In the genomic region with DNA sequence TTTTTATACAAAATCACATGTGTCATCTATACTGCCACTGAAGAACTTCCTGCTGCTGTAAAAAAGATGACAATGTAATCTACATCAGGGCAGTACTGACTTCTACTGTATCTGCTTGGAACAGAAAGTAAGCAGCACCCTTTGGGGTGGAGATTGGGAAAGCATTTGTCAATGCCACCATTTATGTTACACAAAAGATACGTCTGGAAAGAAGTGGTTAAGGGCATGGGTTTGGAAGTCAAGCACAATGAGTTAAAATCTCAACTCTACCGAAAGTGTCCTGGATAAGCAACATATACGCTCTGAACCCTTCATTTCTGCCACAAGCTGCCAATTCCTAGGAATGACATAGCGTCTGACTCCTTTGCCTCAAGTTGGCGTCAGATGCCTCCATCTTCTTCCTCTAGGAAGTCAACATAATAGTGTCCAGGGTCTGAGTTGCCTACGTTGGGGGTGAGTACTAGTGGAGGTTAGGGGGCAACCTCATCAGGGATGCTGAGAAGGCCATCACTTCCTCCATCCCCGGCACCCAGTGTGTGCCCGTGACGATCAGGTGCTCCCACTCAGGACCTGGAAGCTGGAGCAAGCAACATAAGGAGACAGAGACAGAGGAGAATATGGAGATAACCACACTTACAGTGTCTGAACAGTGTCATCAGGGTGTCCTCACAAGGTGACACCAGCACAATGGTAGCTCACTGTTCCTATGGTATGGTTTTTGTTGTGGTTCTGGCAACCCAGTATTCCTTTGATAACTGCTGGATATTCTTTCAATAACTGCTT, we compare ENCODE assay signal across 1 cellular context.
TF ChIP-seq lines count a peak whose summit lies in the region.

No MANE protein-coding gene starts in this region.

TF ChIP-seq in K562, 482 proteins besides CTCF, POLR2A, EP300 and RAD21 (continued from another document and continues in another):
- TF ChIP-seq PBX2 (CRISPR knock-in tag; IDR thresholded peaks at IDR 0.05; ENCODE audit: low read depth), result no peak
- TF ChIP-seq PBX2 (tag; conservative IDR thresholded peaks at IDR 0.05; ENCODE audit: low read depth), result peak; percentile 97
- TF ChIP-seq E2F4 (CRISPR knock-in tag; IDR thresholded peaks at IDR 0.05; ENCODE audit: low read depth), result no peak
- TF ChIP-seq PKNOX1 (IDR thresholded peaks at IDR 0.05), result peak; percentile 96
- no peak for TF ChIP-seq PHF21A (IDR thresholded peaks at IDR 0.05; ENCODE audit: borderline replicate concordance, low read depth)
- 0 out of 2 replicates have a peak, but pooled peaks have one; percentile 30 for TF ChIP-seq FOXP1 (CRISPR knock-in tag; IDR thresholded peaks at IDR 0.05)
- no peak for TF ChIP-seq MTF1 (CRISPR knock-in tag; IDR thresholded peaks at IDR 0.05; ENCODE audit: borderline replicate concordance)
- TF ChIP-seq ATF3 (IDR thresholded peaks at IDR 0.05), result no peak; the same call in 1 of the 2 replicates
- TF ChIP-seq ATF3 (CRISPR knock-in tag; conservative IDR thresholded peaks at IDR 0.05), result no peak
- TF ChIP-seq, protein P1, sequence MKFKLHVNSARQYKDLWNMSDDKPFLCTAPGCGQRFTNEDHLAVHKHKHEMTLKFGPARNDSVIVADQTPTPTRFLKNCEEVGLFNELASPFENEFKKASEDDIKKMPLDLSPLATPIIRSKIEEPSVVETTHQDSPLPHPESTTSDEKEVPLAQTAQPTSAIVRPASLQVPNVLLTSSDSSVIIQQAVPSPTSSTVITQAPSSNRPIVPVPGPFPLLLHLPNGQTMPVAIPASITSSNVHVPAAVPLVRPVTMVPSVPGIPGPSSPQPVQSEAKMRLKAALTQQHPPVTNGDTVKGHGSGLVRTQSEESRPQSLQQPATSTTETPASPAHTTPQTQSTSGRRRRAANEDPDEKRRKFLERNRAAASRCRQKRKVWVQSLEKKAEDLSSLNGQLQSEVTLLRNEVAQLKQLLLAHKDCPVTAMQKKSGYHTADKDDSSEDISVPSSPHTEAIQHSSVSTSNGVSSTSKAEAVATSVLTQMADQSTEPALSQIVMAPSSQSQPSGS (CRISPR knock-in tag; IDR thresholded peaks at IDR 0.05), result no peak
- no peak for TF ChIP-seq SRSF9 (IDR thresholded peaks at IDR 0.05; ENCODE audit: borderline replicate concordance, low read depth, low read length)
- TF ChIP-seq JUNB (CRISPR knock-in tag; conservative IDR thresholded peaks at IDR 0.05), result no peak
- TF ChIP-seq, protein P2, sequence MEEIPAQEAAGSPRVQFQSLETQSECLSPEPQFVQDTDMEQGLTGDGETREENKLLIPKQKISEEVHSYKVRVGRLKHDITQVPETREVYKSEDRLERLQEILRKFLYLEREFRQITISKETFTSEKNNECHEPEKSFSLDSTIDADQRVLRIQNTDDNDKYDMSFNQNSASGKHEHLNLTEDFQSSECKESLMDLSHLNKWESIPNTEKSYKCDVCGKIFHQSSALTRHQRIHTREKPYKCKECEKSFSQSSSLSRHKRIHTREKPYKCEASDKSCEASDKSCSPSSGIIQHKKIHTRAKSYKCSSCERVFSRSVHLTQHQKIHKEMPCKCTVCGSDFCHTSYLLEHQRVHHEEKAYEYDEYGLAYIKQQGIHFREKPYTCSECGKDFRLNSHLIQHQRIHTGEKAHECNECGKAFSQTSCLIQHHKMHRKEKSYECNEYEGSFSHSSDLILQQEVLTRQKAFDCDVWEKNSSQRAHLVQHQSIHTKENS (CRISPR knock-in tag; IDR thresholded peaks at IDR 0.05), result no peak
- 0 out of 2 replicates have a peak, but pooled peaks have one; percentile 37 for TF ChIP-seq CBFB (CRISPR knock-in tag; IDR thresholded peaks at IDR 0.05)
- no peak for TF ChIP-seq BRD4 (IDR thresholded peaks at IDR 0.05)
- no peak for TF ChIP-seq HMG20A (CRISPR knock-in tag; conservative IDR thresholded peaks at IDR 0.05)
- TF ChIP-seq POLR2B (IDR thresholded peaks at IDR 0.05; ENCODE audit: low read depth, partially characterized antibody), result no peak
- no peak for TF ChIP-seq SRSF3 (IDR thresholded peaks at IDR 0.05; ENCODE audit: insufficient read depth, low read length)
- TF ChIP-seq ZBTB33 (CRISPR knock-in tag; IDR thresholded peaks at IDR 0.05), result no peak
- TF ChIP-seq GATAD2A (IDR thresholded peaks at IDR 0.05), result peak; percentile 39; the same call in 1 of the 2 replicates
- peak; percentile 66 for TF ChIP-seq ZNF316 (IDR thresholded peaks at IDR 0.05)
- no peak for TF ChIP-seq ZNF140 (CRISPR knock-in tag; IDR thresholded peaks at IDR 0.05)
- TF ChIP-seq ILK (tag; IDR thresholded peaks at IDR 0.05; ENCODE audit: borderline replicate concordance, low read depth), result no peak
- no peak for TF ChIP-seq MCM7 (IDR thresholded peaks at IDR 0.05)
- TF ChIP-seq XRCC4 (IDR thresholded peaks at IDR 0.05; ENCODE audit: extremely low read depth, insufficient read depth, insufficient read length), result no peak
- peak; percentile 65; the same call in 1 of the 2 replicates for TF ChIP-seq NFE2 (IDR thresholded peaks at IDR 0.05; ENCODE audit: low read depth)
- TF ChIP-seq ZNF764 (CRISPR knock-in tag; IDR thresholded peaks at IDR 0.05; ENCODE audit: low read depth), result no peak
- TF ChIP-seq, protein P3, sequence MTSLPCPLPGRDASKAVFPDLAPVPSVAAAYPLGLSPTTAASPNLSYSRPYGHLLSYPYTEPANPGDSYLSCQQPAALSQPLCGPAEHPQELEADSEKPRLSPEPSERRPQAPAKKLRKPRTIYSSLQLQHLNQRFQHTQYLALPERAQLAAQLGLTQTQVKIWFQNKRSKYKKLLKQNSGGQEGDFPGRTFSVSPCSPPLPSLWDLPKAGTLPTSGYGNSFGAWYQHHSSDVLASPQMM (CRISPR knock-in tag; IDR thresholded peaks at IDR 0.05), result no peak
- TF ChIP-seq PTBP1 (IDR thresholded peaks at IDR 0.05; ENCODE audit: low read depth, low read length), result no peak
- TF ChIP-seq HMGN3 (IDR thresholded peaks at IDR 0.05; ENCODE audit: borderline replicate concordance, extremely low read depth, insufficient read length, low read depth, low read length), result no peak
- no peak for TF ChIP-seq CBX1 (IDR thresholded peaks at IDR 0.05; ENCODE audit: low read depth)
- TF ChIP-seq ZNF274 (IDR thresholded peaks at IDR 0.05; ENCODE audit: borderline replicate concordance, low read depth, low read length), result no peak
- peak; percentile 45; the same call in 1 of the 2 replicates for TF ChIP-seq MAFK (IDR thresholded peaks at IDR 0.05; ENCODE audit: low read length)
- no peak for TF ChIP-seq ZNF146 (CRISPR knock-in tag; IDR thresholded peaks at IDR 0.05; ENCODE audit: unreplicated experiment)
- no peak for TF ChIP-seq ZNF12 (CRISPR knock-in tag; IDR thresholded peaks at IDR 0.05)
- peak; percentile 61; the same call in 1 of the 2 replicates for TF ChIP-seq CREB1 (IDR thresholded peaks at IDR 0.05)
- no peak for TF ChIP-seq CREB1 (CRISPR knock-in tag; IDR thresholded peaks at IDR 0.05)
- TF ChIP-seq RCOR1 (IDR thresholded peaks at IDR 0.05; ENCODE audit: borderline replicate concordance in 1 of 2, low read depth in 2 of 2, low read length in 2 of 2), result peak; percentile 64 to 75; a peak in 3 of 4 replicates
- TF ChIP-seq, protein P4, sequence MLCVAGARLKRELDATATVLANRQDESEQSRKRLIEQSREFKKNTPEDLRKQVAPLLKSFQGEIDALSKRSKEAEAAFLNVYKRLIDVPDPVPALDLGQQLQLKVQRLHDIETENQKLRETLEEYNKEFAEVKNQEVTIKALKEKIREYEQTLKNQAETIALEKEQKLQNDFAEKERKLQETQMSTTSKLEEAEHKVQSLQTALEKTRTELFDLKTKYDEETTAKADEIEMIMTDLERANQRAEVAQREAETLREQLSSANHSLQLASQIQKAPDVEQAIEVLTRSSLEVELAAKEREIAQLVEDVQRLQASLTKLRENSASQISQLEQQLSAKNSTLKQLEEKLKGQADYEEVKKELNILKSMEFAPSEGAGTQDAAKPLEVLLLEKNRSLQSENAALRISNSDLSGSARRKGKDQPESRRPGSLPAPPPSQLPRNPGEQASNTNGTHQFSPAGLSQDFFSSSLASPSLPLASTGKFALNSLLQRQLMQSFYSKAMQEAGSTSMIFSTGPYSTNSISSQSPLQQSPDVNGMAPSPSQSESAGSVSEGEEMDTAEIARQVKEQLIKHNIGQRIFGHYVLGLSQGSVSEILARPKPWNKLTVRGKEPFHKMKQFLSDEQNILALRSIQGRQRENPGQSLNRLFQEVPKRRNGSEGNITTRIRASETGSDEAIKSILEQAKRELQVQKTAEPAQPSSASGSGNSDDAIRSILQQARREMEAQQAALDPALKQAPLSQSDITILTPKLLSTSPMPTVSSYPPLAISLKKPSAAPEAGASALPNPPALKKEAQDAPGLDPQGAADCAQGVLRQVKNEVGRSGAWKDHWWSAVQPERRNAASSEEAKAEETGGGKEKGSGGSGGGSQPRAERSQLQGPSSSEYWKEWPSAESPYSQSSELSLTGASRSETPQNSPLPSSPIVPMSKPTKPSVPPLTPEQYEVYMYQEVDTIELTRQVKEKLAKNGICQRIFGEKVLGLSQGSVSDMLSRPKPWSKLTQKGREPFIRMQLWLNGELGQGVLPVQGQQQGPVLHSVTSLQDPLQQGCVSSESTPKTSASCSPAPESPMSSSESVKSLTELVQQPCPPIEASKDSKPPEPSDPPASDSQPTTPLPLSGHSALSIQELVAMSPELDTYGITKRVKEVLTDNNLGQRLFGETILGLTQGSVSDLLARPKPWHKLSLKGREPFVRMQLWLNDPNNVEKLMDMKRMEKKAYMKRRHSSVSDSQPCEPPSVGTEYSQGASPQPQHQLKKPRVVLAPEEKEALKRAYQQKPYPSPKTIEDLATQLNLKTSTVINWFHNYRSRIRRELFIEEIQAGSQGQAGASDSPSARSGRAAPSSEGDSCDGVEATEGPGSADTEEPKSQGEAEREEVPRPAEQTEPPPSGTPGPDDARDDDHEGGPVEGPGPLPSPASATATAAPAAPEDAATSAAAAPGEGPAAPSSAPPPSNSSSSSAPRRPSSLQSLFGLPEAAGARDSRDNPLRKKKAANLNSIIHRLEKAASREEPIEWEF (CRISPR knock-in tag; IDR thresholded peaks at IDR 0.05), result no peak
- TF ChIP-seq ZNF79 (CRISPR knock-in tag; IDR thresholded peaks at IDR 0.05; ENCODE audit: low read depth), result no peak
- no peak for TF ChIP-seq NR2C2 (CRISPR knock-in tag; IDR thresholded peaks at IDR 0.05)
- TF ChIP-seq NR2C2 (tag; IDR thresholded peaks at IDR 0.05), result no peak; the same call in 1 of the 2 replicates
- no peak for TF ChIP-seq BRCA1 (IDR thresholded peaks at IDR 0.05)
- no peak for TF ChIP-seq BRCA1 (CRISPR knock-in tag; IDR thresholded peaks at IDR 0.05)
